20 cellular contexts compared by ENCODE assay signal in genomic region chr16:4859190-4859899, GRCh38. TPM values are rescaled to one million over a fixed set of nuclear protein-coding genes. Genes with fewer than 3 reads are reported as not detected.
A peak's percentile ranks its signal among the peaks of the same experiment; 100 is the strongest.
DNase-seq lines count a peak whose midpoint lies in the region; ATAC-seq, FAIRE-seq and TF ChIP-seq lines count a peak whose summit lies in the region.
"Had no signal": no experiment of that assay in that cellular context is flagged by ENCODE, and none has a peak within 500 bp of the region (broad histone marks: within the 10 kb centered on the region; RNA-seq: fewer than 3 reads in every experiment).

No MANE protein-coding gene starts in this region.

- no peak for FAIRE-seq in RCC 7860 (lab: Jason Lieb, UNC)
- FAIRE-seq: islet of Langerhans had no signal

- no peaks in the 10 kb centered on the region for H3K36me3 ChIP-seq in breast epithelium

- TF ChIP-seq POLR2A in breast epithelium (IDR thresholded peaks at IDR 0.05), result no peak

- no peak overlapping the region for H3K4me3 ChIP-seq in breast epithelium
- H3K4me3 ChIP-seq: esophagus squamous epithelium, suprapubic skin had no signal

- peak overlapping the region; percentile 65 to 77 for H3K27ac ChIP-seq in breast epithelium
- H3K27ac ChIP-seq: suprapubic skin had no signal

- no peaks in the 10 kb centered on the region for H3K27me3 ChIP-seq in breast epithelium
- H3K27me3 ChIP-seq: esophagus squamous epithelium, suprapubic skin had no signal

- H3K9me3 ChIP-seq in breast epithelium, result no peaks in the 10 kb centered on the region
- H3K9me3 ChIP-seq: esophagus squamous epithelium, suprapubic skin had no signal

- TF ChIP-seq CTCF in breast epithelium (IDR thresholded peaks at IDR 0.05), result no peak

- intact Hi-C loops in breast epithelium (cut with DNase I; ENCODE audit: low total_unique reads), result no loop called here

- ATAC-seq in GM18520 (IDR thresholded peaks at IDR 0.05; ENCODE audit: unreplicated experiment) (no peak), HG03354 (IDR thresholded peaks at IDR 0.05; ENCODE audit: poor library complexity, severe bottlenecking, unreplicated experiment) (no peak)
- no peak for ATAC-seq in stimulated activated naive CD8-positive, alpha-beta T cell treated with anti-CD3 and anti-CD28 coated beads, Interleukin-15, Interleukin-2, amounts not matched to agents 100 U/mL and 50 U/mL, for 24 hours
- ATAC-seq: activated CD8-positive, alpha-beta memory T cell treated with anti-CD3 and anti-CD28 coated beads, Interleukin-2, amount 10 ng/mL, durations not matched to agents 7 days and 5 days had no signal

- peak; percentile 2 for DNase-seq in AG20443 (ENCODE audit: low spot score)
- peak; percentile 12 for DNase-seq in RCC 7860 (ENCODE audit: low spot score)
- peak in 1 of 2 donors; percentile 63 for DNase-seq in breast epithelium (ENCODE audit: low spot score in 2 of 2)
- DNase-seq in kidney tubule cell (ENCODE audit: low spot score), result peak; percentile 35
- DNase-seq in stimulated activated naive CD8-positive, alpha-beta T cell treated with anti-CD3 and anti-CD28 coated beads, Interleukin-15, Interleukin-2, amounts not matched to agents 100 U/mL and 50 U/mL, for 24 hours, result no peak
- no peak for DNase-seq in pons (ENCODE audit: low spot score)
- DNase-seq: activated CD4-positive, alpha-beta T cell treated with anti-CD3 and anti-CD28 coated beads for 1 hour; activated CD8-positive, alpha-beta memory T cell treated with anti-CD3 and anti-CD28 coated beads, Interleukin-2, amount 10 ng/mL, durations not matched to agents 7 days and 5 days; activated naive CD4-positive, alpha-beta T cell; aorta; esophagus squamous epithelium; midbrain; NCI-H1694 treated with DMSO at 0.1 percent for 48 hours; SHP77 treated with DMSO at 0.1 percent for 48 hours; stimulated activated CD4-positive, alpha-beta T cell treated with anti-CD3 and anti-CD28 coated beads, Interleukin-2, amount 100 ng/mL, for 48 hours; T-helper 2 cell had no signal

- H3K4me1 ChIP-seq in breast epithelium, result no peaks in the 10 kb centered on the region

RNA-seq across cellular contexts. Expression of gene UBN1, which starts 12.1 kb away (rescaled TPM):
- 10 to 100 TPM; 28.8 to 32.8 (median 29.1) TPM for total RNA-seq in breast epithelium

RNA-seq across cellular contexts. Expression of gene GLYR1, which starts 12.3 kb away (rescaled TPM):
- total RNA-seq in breast epithelium, result 10 to 100 TPM; 57.2 to 79.0 (median 58.1) TPM

RNA-seq across cellular contexts. Expression of gene ROGDI, which starts 56.9 kb away (rescaled TPM):
- total RNA-seq in breast epithelium, result 10 to 100 TPM in 2 of 3 donors, 1 to 10 TPM in 1; 6.6 to 23.3 (median 21.2) TPM

Comparison
In these comparisons a context has a peak if more than half of its experiments do, and no peak if none do; other contexts are left out.
1. DNase-seq: peak in AG20443 (single experiment), RCC 7860 (single experiment) and kidney tubule cell (single experiment); none in stimulated activated naive CD8-positive, alpha-beta T cell treated with anti-CD3 and anti-CD28 coated beads, Interleukin-15, Interleukin-2, amounts not matched to agents 100 U/mL and 50 U/mL, for 24 hours (single experiment) and pons (single experiment).